ENCODE assay signal across 8 cellular contexts in the genomic region with DNA sequence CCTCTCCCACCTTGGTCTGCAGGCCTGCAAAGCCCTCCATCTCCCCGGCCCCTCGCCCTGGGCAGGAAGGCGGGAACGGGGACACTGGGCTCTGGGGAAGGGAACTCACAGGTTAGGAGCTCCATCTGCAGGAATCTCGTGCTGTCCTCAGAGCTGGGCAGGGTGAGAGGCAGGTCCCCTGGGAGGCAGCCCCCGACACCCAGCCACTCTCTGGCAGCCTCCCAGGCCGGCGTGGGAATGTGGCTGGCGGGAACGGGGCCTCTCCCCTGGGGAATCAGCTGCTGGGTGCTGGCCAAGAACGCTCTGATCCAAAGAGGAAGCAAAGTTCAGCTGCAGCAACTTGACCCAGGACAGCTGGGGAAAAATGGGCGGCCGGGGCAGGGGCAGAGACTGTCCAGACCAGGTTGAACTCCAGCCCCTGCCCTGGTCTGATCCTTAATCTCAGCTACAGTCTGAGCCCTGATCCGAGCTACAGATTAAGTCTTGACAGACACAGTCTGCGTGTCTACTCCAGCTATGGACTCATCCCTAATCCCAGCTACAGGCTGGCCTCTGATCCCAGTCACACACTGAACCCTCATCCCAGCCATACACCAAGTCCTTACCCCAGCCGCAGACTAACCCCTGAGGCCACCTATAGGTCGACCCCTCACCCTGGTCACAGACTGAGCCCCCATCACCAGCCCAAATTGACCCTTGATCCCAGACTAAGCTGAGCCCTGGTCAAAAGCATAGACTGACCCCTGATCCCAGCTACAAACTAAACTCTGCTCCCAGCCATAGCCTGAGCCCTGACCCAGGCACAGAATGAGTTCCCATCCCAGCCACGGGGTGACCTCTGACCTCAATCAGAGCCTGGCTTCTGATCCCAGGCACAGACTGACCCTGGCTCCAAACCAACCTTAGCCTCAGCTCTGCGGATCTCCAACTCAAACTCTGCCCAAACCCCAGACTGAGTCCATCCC. TPM values are rescaled to one million over a fixed set of nuclear protein-coding genes. Genes with fewer than 3 reads are reported as not detected.
DNase-seq lines count a peak whose midpoint lies in the region; ATAC-seq and TF ChIP-seq lines count a peak whose summit lies in the region.

No MANE protein-coding gene starts in this region.

- DNase-seq in Calu3 = peak; percentile 37
- peak; percentile 54 for DNase-seq in M059J (ENCODE audit: low read depth)
- DNase-seq in chondrocyte (ENCODE audit: low spot score) = no peak
- DNase-seq in mesenchymal stem cell = peak; percentile 78
- DNase-seq in T-cell = no peak
- DNase-seq in NCI-H2081 (lab: John Stamatoyannopoulos, UW) = no peak
- DNase-seq in NCI-H1930 (lab: John Stamatoyannopoulos, UW) = no peak
- no peak for DNase-seq in activated T-cell treated with anti-CD3 and anti-CD28 coated beads, Interleukin-2, amount 50 U/mL, for 72 hours

- H2AFZ ChIP-seq in mesenchymal stem cell (ENCODE audit: low read depth, low read length) = no peak overlapping the region

- H4K8ac ChIP-seq in mesenchymal stem cell (ENCODE audit: low read length) = peak overlapping the region; percentile 81

- peaks cover 13% of the 10 kb centered on the region for H3K27me3 Mint-ChIP-seq in Calu3 (ENCODE audit: unreplicated experiment)
- H3K27me3 Mint-ChIP-seq in chondrocyte (ENCODE audit: low read depth) = no peaks in the 10 kb centered on the region
- peaks cover 4 to 17% of the 10 kb centered on the region in 2 donors for H3K27me3 Mint-ChIP-seq in T-cell
- H3K27me3 Mint-ChIP-seq in activated T-cell treated with anti-CD3 and anti-CD28 coated beads, Interleukin-2, amount 50 U/mL, for 72 hours (ENCODE audit: low read depth) = peaks cover 10% of the 10 kb centered on the region

- H3K36me3 ChIP-seq in mesenchymal stem cell (ENCODE audit: control insufficient read depth in 1 of 2, insufficient read depth in 2 of 2, low read depth in 1 of 2, low read length in 2 of 2) = no peaks in the 10 kb centered on the region

- intact Hi-C loops in Calu3 (cut with micrococcal nuclease; ENCODE audit: unreplicated experiment) = no loop called here

- H3K9ac ChIP-seq in mesenchymal stem cell (ENCODE audit: low read length) = no peak overlapping the region

- no peak overlapping the region for H2AK5ac ChIP-seq in mesenchymal stem cell (ENCODE audit: low read length, severe bottlenecking)

- 33% methylated on average over 19 of the region's 19 CpGs for WGBS in mesenchymal stem cell

- H3K4me2 ChIP-seq in mesenchymal stem cell (ENCODE audit: low read length, poor library complexity, severe bottlenecking) = no peak overlapping the region

- CTCF ChIA-PET in Calu3 (lab: Charles Lee) = interaction anchor here (0.9 to 1.6 kb wide), 3 partner anchors 106 to 140 kb away, joined by 5 to 17 read pairs (median 5); no protein-coding TSS in a partner anchor
- CTCF ChIA-PET in T-cell (lab: Charles Lee) = interaction anchor here in 1 of 2 donors (0.5 kb wide), 1 partner anchor 163 kb away, joined by 3 read pairs; no protein-coding TSS in a partner anchor

- H3K4me1 Mint-ChIP-seq in Calu3 (ENCODE audit: low read depth, unreplicated experiment) (no peaks in the 10 kb centered on the region), chondrocyte (ENCODE audit: low read depth) (peaks cover 13% of the 10 kb centered on the region), T-cell (peaks cover 0 to 3% (median 0%) of the 10 kb centered on the region in 3 donors)
- H3K4me1 Mint-ChIP-seq in activated T-cell treated with anti-CD3 and anti-CD28 coated beads, Interleukin-2, amount 50 U/mL, for 72 hours (ENCODE audit: low read depth) = no peaks in the 10 kb centered on the region

- ATAC-seq in T-cell (replicated peaks in 1 of 4) = no peak
- ATAC-seq in activated T-cell treated with anti-CD3 and anti-CD28 coated beads, Interleukin-2, amount 50 U/mL, for 72 hours (replicated peaks in 1 of 2) = no peak

- H3K79me1 ChIP-seq in mesenchymal stem cell (replicated peaks; ENCODE audit: low read length, poor library complexity, severe bottlenecking) = no peaks in the 10 kb centered on the region

- H3K4me3 Mint-ChIP-seq in Calu3 (ENCODE audit: low read depth, unreplicated experiment) (no peak overlapping the region), chondrocyte (ENCODE audit: unreplicated experiment) (no peak overlapping the region), T-cell (peak overlapping the region in 1 of 3 donors; percentile 21)
- H3K4me3 Mint-ChIP-seq in activated T-cell treated with anti-CD3 and anti-CD28 coated beads, Interleukin-2, amount 50 U/mL, for 72 hours = no peak overlapping the region

- H4K91ac ChIP-seq in mesenchymal stem cell (ENCODE audit: low read length) = peak overlapping the region; percentile 66

- POLR2A ChIA-PET in T-cell (lab: Charles Lee) = interaction anchor here in 1 of 2 donors (0.6 kb wide), 1 partner anchor 21 kb away, joined by 3 read pairs; no protein-coding TSS in a partner anchor

- no TSS peak for BruUV-seq in Calu3 (replicated peaks; lab: Mats Ljungman, UMichigan)

- peak overlapping the region; percentile 67 to 76 for H3K18ac ChIP-seq in mesenchymal stem cell (ENCODE audit: low read depth in 1 of 2, low read length in 2 of 2)

- H3K4ac ChIP-seq in mesenchymal stem cell (ENCODE audit: low read depth in 1 of 2, low read length in 2 of 2) = peak overlapping the region in 1 of 2 experiments; percentile 30

- H2BK12ac ChIP-seq in mesenchymal stem cell (ENCODE audit: low read length in 2 of 2) = peak overlapping the region; percentile 80 to 94

- H2BK120ac ChIP-seq in mesenchymal stem cell (ENCODE audit: low read depth, low read length) = peak overlapping the region; percentile 69

- H3K9me3 Mint-ChIP-seq in Calu3 (ENCODE audit: low read depth, unreplicated experiment) = no peaks in the 10 kb centered on the region
- H3K9me3 Mint-ChIP-seq in chondrocyte (ENCODE audit: low read depth) = no peaks in the 10 kb centered on the region
- no peaks in the 10 kb centered on the region for H3K9me3 Mint-ChIP-seq in T-cell
- H3K9me3 Mint-ChIP-seq in activated T-cell treated with anti-CD3 and anti-CD28 coated beads, Interleukin-2, amount 50 U/mL, for 72 hours = no peaks in the 10 kb centered on the region

- no peak overlapping the region for H2BK5ac ChIP-seq in mesenchymal stem cell (ENCODE audit: low read depth, low read length, poor library complexity, severe bottlenecking)

- peaks cover 0 to 28% of the 10 kb centered on the region in 2 experiments for H3K27me3 ChIP-seq in mesenchymal stem cell (ENCODE audit: control insufficient read depth in 1 of 2, insufficient read depth in 1 of 2, low read length in 2 of 2)

- H3K14ac ChIP-seq in mesenchymal stem cell (ENCODE audit: low read length in 2 of 2) = no peak overlapping the region

- TF ChIP-seq CTCF in Calu3 (IDR thresholded peaks at IDR 0.05; ENCODE audit: unreplicated experiment) (no peak), chondrocyte (IDR thresholded peaks at IDR 0.05) (peak; percentile 84)

- peak overlapping the region; percentile 26 for H2BK15ac ChIP-seq in mesenchymal stem cell (ENCODE audit: low read depth, poor library complexity, severe bottlenecking)

- H3K27ac Mint-ChIP-seq in Calu3 (ENCODE audit: unreplicated experiment) (no peak overlapping the region), chondrocyte (ENCODE audit: unreplicated experiment) (peak overlapping the region; percentile 18), T-cell (no peak overlapping the region)
- no peak overlapping the region for H3K27ac Mint-ChIP-seq in activated T-cell treated with anti-CD3 and anti-CD28 coated beads, Interleukin-2, amount 50 U/mL, for 72 hours

- H3K4me3 ChIP-seq in mesenchymal stem cell (ENCODE audit: insufficient read depth in 1 of 2, low read depth in 1 of 2, low read length in 2 of 2) = no peak overlapping the region

- no peaks in the 10 kb centered on the region for H3K9me3 ChIP-seq in mesenchymal stem cell (ENCODE audit: control insufficient read depth, low read length)

- H3K36me3 Mint-ChIP-seq in Calu3 (ENCODE audit: insufficient read depth, unreplicated experiment) = no peaks in the 10 kb centered on the region
- no peaks in the 10 kb centered on the region for H3K36me3 Mint-ChIP-seq in chondrocyte (ENCODE audit: low read depth)
- H3K36me3 Mint-ChIP-seq in T-cell = no peaks in the 10 kb centered on the region
- no peaks in the 10 kb centered on the region for H3K36me3 Mint-ChIP-seq in activated T-cell treated with anti-CD3 and anti-CD28 coated beads, Interleukin-2, amount 50 U/mL, for 72 hours (ENCODE audit: insufficient read depth in 2 of 2)

- H3K4me1 ChIP-seq in mesenchymal stem cell (ENCODE audit: control insufficient read depth, insufficient read depth, low read depth, low read length) = peaks cover 58% of the 10 kb centered on the region

- no peak overlapping the region for H3K23ac ChIP-seq in mesenchymal stem cell (ENCODE audit: low read length in 2 of 2)

- H3K27ac ChIP-seq in mesenchymal stem cell (ENCODE audit: low read length, poor library complexity, severe bottlenecking) = no peak overlapping the region

RNA-seq across cellular contexts. Expression of a gene that starts 37.3 kb away (rescaled TPM):
- total RNA-seq in Calu3 (2022) (1.2 and 1.3 TPM in 2 replicates), chondrocyte (5.4 to 7.8 TPM (median 7.0 TPM) in 3 replicates), T-cell (1 to 10 TPM in 3 of 5 donors, under 1 TPM in 2; 0.43 to 1.9 (median 1.1) TPM)
- 18.0 and 20.9 TPM in 2 replicates for total RNA-seq in M059J (2014; rRNA removed; shearing (Covaris generic))
- 29.0 TPM for polyA plus RNA-seq in mesenchymal stem cell (2013, experiment 1 of 2)
- 30.0 TPM for polyA plus RNA-seq in mesenchymal stem cell (2013, experiment 2 of 2)
- 1 to 10 TPM in 1 of 2 donors, under 1 TPM in 1; 0.93 to 1.1 TPM for total RNA-seq in activated T-cell treated with anti-CD3 and anti-CD28 coated beads, Interleukin-2, amount 50 U/mL, for 72 hours

Comparison
In these comparisons a context has a peak if more than half of its experiments do, and no peak if none do; other contexts are left out.
1. DNase-seq: peak in Calu3 (single experiment), M059J (single experiment) and mesenchymal stem cell (single experiment); none in chondrocyte (single experiment), T-cell (0 of 34), NCI-H2081 (0 of 2), NCI-H1930 (0 of 2) and activated T-cell treated with anti-CD3 and anti-CD28 coated beads, Interleukin-2, amount 50 U/mL, for 72 hours (0 of 2).